In genomic region chr1:93734999-93735398, GRCh38 we compare ENCODE assay signal across 13 cellular contexts. TPM values are rescaled to one million over a fixed set of nuclear protein-coding genes. Genes with fewer than 3 reads are reported as not detected.
A peak's percentile ranks its signal among the peaks of the same experiment; 100 is the strongest.
DNase-seq lines count a peak whose midpoint lies in the region; ATAC-seq, FAIRE-seq and TF ChIP-seq lines count a peak whose summit lies in the region.
"Had no signal": no experiment of that assay in that cellular context is flagged by ENCODE, and none has a peak within 500 bp of the region (broad histone marks: within the 10 kb centered on the region; RNA-seq: fewer than 3 reads in every experiment).

No MANE protein-coding gene starts in this region.

- 82% methylated on average over 2 of the region's 2 CpGs for WGBS in SK-N-SH (ENCODE audit: low lambda C conversion rate)
- WGBS in H1 (ENCODE audit: extremely low coverage in 1 of 2, insufficient coverage in 1 of 2, insufficient read length in 1 of 2, insufficient replicate concordance in 2 of 2, low coverage in 1 of 2, low lambda C conversion rate in 2 of 2, missing lambda C conversion rate in 1 of 2), 2 experiments, result 85% methylated on average over 2 of the region's 2 CpGs; no CpG with 5 or more reads in 1 of the 2 experiments

- TF ChIP-seq CTCF in SK-N-SH (IDR thresholded peaks at IDR 0.05) (peak; percentile 43), MM.1S (IDR thresholded peaks at IDR 0.05; ENCODE audit: low read length) (0 out of 2 replicates have a peak, but pooled peaks have one; percentile 7), H1 (IDR thresholded peaks at IDR 0.05; ENCODE audit: control extremely low read depth in 1 of 3, insufficient read depth in 1 of 3, low read depth in 1 of 3, low read length in 3 of 3) (peak; percentile 30 to 52 (median 51); a peak in 3 of 4 replicates)

- no peak overlapping the region for H4K5ac ChIP-seq in H1 (ENCODE audit: insufficient read length, low read depth, low read length)

- no peak for TF ChIP-seq RAD21 in SK-N-SH (IDR thresholded peaks at IDR 0.05; ENCODE audit: low read length)
- peak; percentile 28 to 44 for TF ChIP-seq RAD21 in H1 (IDR thresholded peaks at IDR 0.05 in 1 of 2, conservative IDR thresholded peaks at IDR 0.05 in 1 of 2; ENCODE audit: low read depth in 2 of 2, low read length in 2 of 2)

- TF ChIP-seq POLR2A in H1 (IDR thresholded peaks at IDR 0.05; ENCODE audit: control extremely low read depth in 1 of 2, low read depth in 2 of 2, low read length in 2 of 2), result no peak

- H3K4me3 Mint-ChIP-seq in stimulated activated naive B cell treated with anti-CD40 and anti-IgM and Interleukin-4, amounts not matched to agents 10 μg/mL and 1 μg/mL and 100 μg/mL, for 72 hours, result no peak overlapping the region

- no peak overlapping the region for H2AK5ac ChIP-seq in H1 (ENCODE audit: low read depth, low read length)

- no peaks in the 10 kb centered on the region for H4K20me1 ChIP-seq in SK-N-SH (ENCODE audit: insufficient read depth)
- H4K20me1 ChIP-seq in MM.1S (ENCODE audit: insufficient read depth, low read length), result no peaks in the 10 kb centered on the region
- no peaks in the 10 kb centered on the region for H4K20me1 ChIP-seq in H1 (replicated peaks in 1 of 2; ENCODE audit: control insufficient read depth in 1 of 2, insufficient read depth in 2 of 2, low read length in 2 of 2)

- no peak overlapping the region for H2BK120ac ChIP-seq in H1 (replicated peaks; ENCODE audit: low read depth, low read length)

- H3K9me3 Mint-ChIP-seq in stimulated activated naive B cell treated with anti-CD40 and anti-IgM and Interleukin-4, amounts not matched to agents 10 μg/mL and 1 μg/mL and 100 μg/mL, for 72 hours, result no peaks in the 10 kb centered on the region

- no peak overlapping the region for H3K4me2 ChIP-seq in SK-N-SH
- H3K4me2 ChIP-seq in MM.1S (ENCODE audit: low read depth, low read length), result no peak overlapping the region
- no peak overlapping the region for H3K4me2 ChIP-seq in H1 (ENCODE audit: insufficient read depth in 1 of 2, low read depth in 2 of 2, low read length in 2 of 2)
- H3K4me2 ChIP-seq: A549, KMS-11 had no signal

- no peaks in the 10 kb centered on the region for H3K36me3 Mint-ChIP-seq in stimulated activated naive B cell treated with anti-CD40 and anti-IgM and Interleukin-4, amounts not matched to agents 10 μg/mL and 1 μg/mL and 100 μg/mL, for 72 hours

- H2BK12ac ChIP-seq in H1 (ENCODE audit: low read depth, low read length), result no peak overlapping the region

- ATAC-seq in SK-N-SH treated with all-trans-retinoic acid at 6 μM for 48 hours (no peak), HG02852 (IDR thresholded peaks at IDR 0.05; ENCODE audit: unreplicated experiment) (no peak)
- ATAC-seq in stimulated activated naive B cell treated with anti-CD40 and anti-IgM and Interleukin-4, amounts not matched to agents 10 μg/mL and 1 μg/mL and 100 μg/mL, for 72 hours (replicated peaks), result no peak
- ATAC-seq: gastrocnemius medialis had no signal

- H3K56ac ChIP-seq in H1 (replicated peaks; ENCODE audit: insufficient read length, low read depth, low read length), result no peak overlapping the region

- H3K23me2 ChIP-seq in H1 (ENCODE audit: low read depth, low read length), result no peaks in the 10 kb centered on the region

- H3K36me3 ChIP-seq in SK-N-SH (replicated peaks in 1 of 2; ENCODE audit: control insufficient read depth in 1 of 2, insufficient read depth in 2 of 2, low read length in 1 of 2) (no peaks in the 10 kb centered on the region), MM.1S (replicated peaks; ENCODE audit: insufficient read depth, low read length) (no peaks in the 10 kb centered on the region), H1 (ENCODE audit: control insufficient read depth in 2 of 4, insufficient read depth in 4 of 4, low read length in 3 of 4) (no peaks in the 10 kb centered on the region)
- H3K36me3 ChIP-seq: gastrocnemius medialis, right lobe of liver had no signal

- H3K4ac ChIP-seq in H1 (replicated peaks; ENCODE audit: insufficient read length, low read depth, low read length), result no peak overlapping the region

- no peaks in the 10 kb centered on the region for H3K9me3 ChIP-seq in SK-N-SH
- H3K9me3 ChIP-seq in MM.1S (replicated peaks; ENCODE audit: insufficient read depth, low read length), result no peaks in the 10 kb centered on the region
- H3K9me3 ChIP-seq in H1 (ENCODE audit: insufficient read depth in 2 of 2, low read depth in 1 of 2, low read length in 1 of 2), result no peaks in the 10 kb centered on the region
- H3K9me3 ChIP-seq: A549, gastrocnemius medialis, right lobe of liver had no signal

- peaks cover 43% of the 10 kb centered on the region for H3F3A ChIP-seq in SK-N-SH (replicated peaks; ENCODE audit: insufficient read depth)
- no peaks in the 10 kb centered on the region for H3F3A ChIP-seq in MM.1S (ENCODE audit: insufficient read depth, low read length)

- H2BK15ac ChIP-seq in H1 (ENCODE audit: low read length), result no peak overlapping the region

- CTCF ChIA-PET in SK-N-SH (lab: Yijun Ruan, JAX) (interaction anchor here (0.7 to 1.9 kb wide), 4 partner anchors 16 to 106 kb away, joined by 3 to 8 read pairs (median 4); no protein-coding TSS in a partner anchor), H1 (lab: Charles Lee; ENCODE audit: partially characterized antibody) (interaction anchor here (0.6 to 5.5 kb wide), 48 partner anchors 10 to 431 kb away, joined by 3 to 41 read pairs (median 5); partner anchors contain the start of gene BCAR3)

- H3K9me2 ChIP-seq in SK-N-SH (no peaks in the 10 kb centered on the region), MM.1S (replicated peaks; ENCODE audit: insufficient read depth, low read length) (no peaks in the 10 kb centered on the region)

- H3K9ac ChIP-seq in SK-N-SH, result no peak overlapping the region; the same call in 1 of the 2 replicates
- H3K9ac ChIP-seq in MM.1S (ENCODE audit: low read length), result no peak overlapping the region
- H3K9ac ChIP-seq in H1 (replicated peaks in 1 of 4; ENCODE audit: extremely low read depth in 1 of 4, low read depth in 3 of 4, low read length in 3 of 4), result no peak overlapping the region
- H3K9ac ChIP-seq: KMS-11 had no signal

- H4K8ac ChIP-seq in H1 (ENCODE audit: extremely low read depth, insufficient read depth, low read length), result no peak overlapping the region

- H3K23ac ChIP-seq in H1 (ENCODE audit: insufficient read length), result no peak overlapping the region

- FAIRE-seq in H1 (lab: Jason Lieb, UNC), result peak; percentile 42
- FAIRE-seq: A549 had no signal

- no peak overlapping the region for H4K91ac ChIP-seq in H1 (replicated peaks; ENCODE audit: insufficient read length, low read length)

- H3K79me2 ChIP-seq in SK-N-SH (ENCODE audit: insufficient read depth), result no peaks in the 10 kb centered on the region
- H3K79me2 ChIP-seq in MM.1S (ENCODE audit: low read length), result no peaks in the 10 kb centered on the region
- no peaks in the 10 kb centered on the region for H3K79me2 ChIP-seq in H1 (ENCODE audit: control insufficient read depth in 1 of 2, insufficient read depth in 2 of 2, low read length in 2 of 2)

- no peaks in the 10 kb centered on the region for H3K27me3 Mint-ChIP-seq in stimulated activated naive B cell treated with anti-CD40 and anti-IgM and Interleukin-4, amounts not matched to agents 10 μg/mL and 1 μg/mL and 100 μg/mL, for 72 hours

- no peak overlapping the region for H3K18ac ChIP-seq in H1 (ENCODE audit: extremely low read depth, low read length)

- peak overlapping the region; percentile 28 for H3K27ac Mint-ChIP-seq in stimulated activated naive B cell treated with anti-CD40 and anti-IgM and Interleukin-4, amounts not matched to agents 10 μg/mL and 1 μg/mL and 100 μg/mL, for 72 hours

- no peak overlapping the region for H3K14ac ChIP-seq in H1 (ENCODE audit: insufficient read length)

- H3K27me3 ChIP-seq in SK-N-SH (ENCODE audit: insufficient read depth), result no peaks in the 10 kb centered on the region
- H3K27me3 ChIP-seq in MM.1S (replicated peaks; ENCODE audit: insufficient read depth, low read length), result no peaks in the 10 kb centered on the region
- H3K27me3 ChIP-seq in H1 (replicated peaks in 1 of 4; ENCODE audit: control insufficient read depth in 3 of 4, extremely low read depth in 1 of 4, insufficient read depth in 3 of 4, low read length in 3 of 4), result peaks cover 0 to 2% (median 0%) of the 10 kb centered on the region in 4 experiments; a peak in 1 of 7 replicates
- H3K27me3 ChIP-seq: gastrocnemius medialis, right lobe of liver had no signal

- H2BK20ac ChIP-seq in H1 (ENCODE audit: low read length), result no peak overlapping the region

- H2BK5ac ChIP-seq in H1 (ENCODE audit: low read depth, low read length), result no peak overlapping the region

- H3K4me1 Mint-ChIP-seq in stimulated activated naive B cell treated with anti-CD40 and anti-IgM and Interleukin-4, amounts not matched to agents 10 μg/mL and 1 μg/mL and 100 μg/mL, for 72 hours, result peaks cover 23 to 30% of the 10 kb centered on the region in 2 donors

- POLR2A ChIA-PET in SK-N-SH (lab: Yijun Ruan, JAX) (no interaction called here), H1 (lab: Charles Lee; ENCODE audit: partially characterized antibody) (interaction anchor here (1.1 kb wide), 1 partner anchor 20 kb away, joined by 3 read pairs; no protein-coding TSS in a partner anchor)

- H3K27ac ChIP-seq in SK-N-SH (ENCODE audit: low read depth in 2 of 2, low read length in 1 of 2) (peak overlapping the region in 1 of 2 experiments; percentile 98; a peak in 3 of 4 replicates), MM.1S (ENCODE audit: low read length) (no peak overlapping the region), H1 (ENCODE audit: low read depth, low read length) (no peak overlapping the region)
- H3K27ac ChIP-seq: gastrocnemius medialis, KMS-11, right lobe of liver had no signal

- H3K79me1 ChIP-seq in H1 (ENCODE audit: low read depth, low read length), result no peaks in the 10 kb centered on the region

- H3K4me1 ChIP-seq in SK-N-SH (ENCODE audit: control insufficient read depth in 1 of 2, insufficient read depth in 2 of 2, low read depth in 1 of 2, low read length in 1 of 2), result peaks cover 11 to 24% of the 10 kb centered on the region in 2 experiments
- no peaks in the 10 kb centered on the region for H3K4me1 ChIP-seq in MM.1S (ENCODE audit: low read length)
- peaks cover 0 to 6% (median 1%) of the 10 kb centered on the region in 4 experiments; a peak in 2 of 7 replicates for H3K4me1 ChIP-seq in H1 (replicated peaks in 1 of 4; ENCODE audit: control insufficient read depth in 3 of 4, insufficient read depth in 4 of 4, low read length in 3 of 4)
- H3K4me1 ChIP-seq: right lobe of liver had no signal

- H2AFZ ChIP-seq in SK-N-SH (ENCODE audit: low read depth) (no peak overlapping the region), MM.1S (ENCODE audit: low read length) (no peak overlapping the region), H1 (ENCODE audit: low read length) (no peak overlapping the region)

- H3K4me3 ChIP-seq in SK-N-SH (ENCODE audit: low read depth in 2 of 2, low read length in 1 of 2) (no peak overlapping the region), MM.1S (ENCODE audit: low read length) (no peak overlapping the region), H1 (ENCODE audit: extremely low read depth in 1 of 4, insufficient read depth in 2 of 4, low read depth in 3 of 4, low read length in 4 of 4) (no peak overlapping the region)
- H3K4me3 ChIP-seq: A549, gastrocnemius medialis, right lobe of liver had no signal

- TF ChIP-seq EP300 in SK-N-SH (IDR thresholded peaks at IDR 0.05; ENCODE audit: borderline replicate concordance in 1 of 2, low read depth in 1 of 2, low read length in 1 of 2), result no peak
- TF ChIP-seq EP300 in H1 (IDR thresholded peaks at IDR 0.05; ENCODE audit: borderline replicate concordance in 1 of 2, low read depth in 2 of 2, low read length in 2 of 2), result no peak

- DNase-seq in SK-N-SH, result no peak
- DNase-seq in MM.1S, result no peak
- DNase-seq in H1 (ENCODE audit: low read depth in 1 of 2, low spot score in 2 of 2), result no peak
- DNase-seq in stimulated activated naive B cell treated with anti-CD40 and anti-IgM and Interleukin-4, amounts not matched to agents 10 μg/mL and 1 μg/mL and 100 μg/mL, for 72 hours, result no peak
- no peak for DNase-seq in NCI-H2196 treated with DMSO at 0.1 percent for 48 hours (lab: John Stamatoyannopoulos, UW; ENCODE audit: unreplicated experiment)
- DNase-seq in NCI-H2081 treated with DMSO at 0.1 percent for 48 hours (lab: John Stamatoyannopoulos, UW), result no peak
- DNase-seq: gastrocnemius medialis, NCI-H526, right lobe of liver had no signal

RNA-seq across cellular contexts. Expression of gene BCAR3, which starts 53.4 kb away (rescaled TPM):
- polyA plus RNA-seq in SK-N-SH (2012; rRNA removed) (49.2 and 58.4 TPM in 2 replicates), H1 (2011; rRNA removed) (5.6 and 7.3 TPM in 2 replicates)
- polyA plus RNA-seq in SK-N-SH (2012; cell fraction: cytosol; rRNA removed), result 40.2 and 48.4 TPM in 2 replicates
- 59.5 and 69.2 TPM in 2 replicates for polyA plus RNA-seq in SK-N-SH (2012; cell fraction: nucleus; rRNA removed)
- total RNA-seq in H1 (2021; fragmentation: NEBNext Ultra II Directional; extraction: Animal tissue kit (Norgen Biotek cat#: 25700)), result 8.3 and 9.2 TPM in 2 replicates
- 6.6 TPM for polyA plus RNA-seq in H1 (2011; cell fraction: cytosol; rRNA removed)
- 9.7 TPM for polyA plus RNA-seq in H1 (2011; cell fraction: nucleus; rRNA removed)
- polyA plus RNA-seq in H1 (2012, experiment 1 of 2), result 7.0 to 8.0 TPM (median 7.8 TPM) in 4 replicates
- polyA plus RNA-seq in H1 (2012, experiment 2 of 2), result 6.1 TPM
- polyA plus RNA-seq in H1 (2013, experiment 1 of 2), result 5.1 TPM
- polyA plus RNA-seq in H1 (2013, experiment 2 of 2), result 5.2 TPM
- 10.9 and 11.0 TPM in 2 replicates for polyA minus RNA-seq in H1 (2011; rRNA and poly(A)+ RNA removed)
- polyA minus RNA-seq in H1 (2011; cell fraction: cytosol; rRNA and poly(A)+ RNA removed), result 19.4 TPM
- 14.6 TPM for polyA minus RNA-seq in H1 (2011; cell fraction: nucleus; rRNA and poly(A)+ RNA removed)

Comparison
In these comparisons a context has a peak if more than half of its experiments do, and no peak if none do; other contexts are left out.
1. Of the 17 proteins assayed by ChIP-seq in both H1 and SK-N-SH: peak only in H1: RAD21; only in SK-N-SH: none; in both: CTCF; in neither: 15.